In genomic region chr22:26169312-26170111, GRCh38 we compare ENCODE assay signal across 9 cellular contexts. TPM values are rescaled to one million over a fixed set of nuclear protein-coding genes. Genes with fewer than 3 reads are reported as not detected.
DNase-seq lines count a peak whose midpoint lies in the region; ATAC-seq and TF ChIP-seq lines count a peak whose summit lies in the region.
"Had no signal": no experiment of that assay in that cellular context is flagged by ENCODE, and none has a peak within 500 bp of the region (broad histone marks: within the 10 kb centered on the region; RNA-seq: fewer than 3 reads in every experiment).

Gene SEZ6L, plus strand, starts transcription at chr22:26169462. Its CDS starts 208 bp downstream, at chr22:26169670.

- H3K9me2 ChIP-seq in OCI-LY7 (ENCODE audit: insufficient read depth, low read length) = no peaks in the 10 kb centered on the region

- peak; percentile 39 to 84 (median 57) for ATAC-seq in heart right ventricle
- no peak for ATAC-seq in HG02571 (IDR thresholded peaks at IDR 0.05; ENCODE audit: unreplicated experiment)
- ATAC-seq in GM19324 (IDR thresholded peaks at IDR 0.05; ENCODE audit: low FRiP score, unreplicated experiment) = no peak

- H3K79me2 ChIP-seq in OCI-LY7 (ENCODE audit: insufficient read depth, low read depth, low read length) = no peaks in the 10 kb centered on the region

- H3K27ac ChIP-seq in heart right ventricle = peak within 1 kb of the TSS in 2 of 10 donors; percentile 4 to 26
- H3K27ac ChIP-seq in prostate gland = no peak within 1 kb of the TSS
- no peak within 1 kb of the TSS for H3K27ac ChIP-seq in OCI-LY7 (ENCODE audit: low read depth, low read length, poor library complexity, severe bottlenecking)

- intact Hi-C loops in heart right ventricle (cut with DNase I) = loop anchor here in 1 of 10 donors (10.0 kb wide), 1 partner anchor 165 kb away; no protein-coding TSS in a partner anchor
- intact Hi-C loops in prostate gland (cut with DNase I) = no loop called here
- intact Hi-C loops in OCI-LY7 (cut with micrococcal nuclease; ENCODE audit: unreplicated experiment) = no loop called here

- peak; percentile 9 for DNase-seq in GM12865 (ENCODE audit: low read depth)
- peak; percentile 18 for DNase-seq in NCI-H82 treated with DMSO at 0.1 percent for 48 hours (lab: John Stamatoyannopoulos, UW; ENCODE audit: unreplicated experiment)
- DNase-seq in heart right ventricle = peak; percentile 12 to 29
- no peak for DNase-seq in prostate gland (ENCODE audit: low spot score)
- no peak for DNase-seq in NCI-H2107 (lab: John Stamatoyannopoulos, UW)
- no peak for DNase-seq in OCI-LY7 (ENCODE audit: low spot score)

- H3K9me3 ChIP-seq in heart right ventricle (no peaks in the 10 kb centered on the region), prostate gland (no peaks in the 10 kb centered on the region), OCI-LY7 (ENCODE audit: low read length) (no peaks in the 10 kb centered on the region)

- H3K27me3 ChIP-seq in heart right ventricle (peaks cover 0 to 97% (median 83%) of the 10 kb centered on the region in 7 donors), prostate gland (replicated peaks; ENCODE audit: insufficient read depth) (peaks cover 16% of the 10 kb centered on the region)

- no peaks in the 10 kb centered on the region for H3K36me3 ChIP-seq in heart right ventricle
- H3K36me3 ChIP-seq in prostate gland = no peaks in the 10 kb centered on the region
- no peaks in the 10 kb centered on the region for H3K36me3 ChIP-seq in OCI-LY7 (ENCODE audit: insufficient read depth, low read length)

- POLR2A ChIA-PET in OCI-LY7 (lab: Charles Lee) = no interaction called here

- 1% methylated on average over 59 to 92 of the region's 92 CpGs for WGBS in heart right ventricle, 2 donors
- WGBS in prostate gland = 1% methylated on average over 70 of the region's 92 CpGs

- CTCF ChIA-PET in OCI-LY7 (lab: Charles Lee; ENCODE audit: unreplicated experiment) = no interaction called here

- H3K4me3 ChIP-seq in GM12865 (ENCODE audit: low read depth, low read length) (no peak within 1 kb of the TSS), heart right ventricle (peak within 1 kb of the TSS in 9 of 10 donors; percentile 41 to 57 (median 50)), prostate gland (peak within 1 kb of the TSS; percentile 30 to 41), OCI-LY7 (ENCODE audit: low read depth, low read length, poor library complexity, severe bottlenecking) (no peak within 1 kb of the TSS)

- H2AFZ ChIP-seq in OCI-LY7 (ENCODE audit: low read length) = no peak within 1 kb of the TSS

- H4K20me1 ChIP-seq in OCI-LY7 (ENCODE audit: insufficient read depth, low read length) = no peaks in the 10 kb centered on the region

- H3K4me1 ChIP-seq in heart right ventricle = peaks cover 0 to 17% (median 12%) of the 10 kb centered on the region in 9 donors
- no peaks in the 10 kb centered on the region for H3K4me1 ChIP-seq in prostate gland (replicated peaks)
- no peaks in the 10 kb centered on the region for H3K4me1 ChIP-seq in OCI-LY7 (ENCODE audit: insufficient read depth, low read length, poor library complexity, severe bottlenecking)

- TF ChIP-seq CTCF in GM12865 (IDR thresholded peaks at IDR 0.05; ENCODE audit: insufficient read depth, low read depth, low read length, missing control alignments) (no peak), heart right ventricle (IDR thresholded peaks at IDR 0.05) (no peak), prostate gland (IDR thresholded peaks at IDR 0.05) (no peak), OCI-LY7 (conservative IDR thresholded peaks at IDR 0.05; ENCODE audit: low read length) (no peak)

- no peak for TF ChIP-seq POLR2A in prostate gland (IDR thresholded peaks at IDR 0.05)

- H3K4me2 ChIP-seq in OCI-LY7 (ENCODE audit: low read length) = no peak within 1 kb of the TSS

- no TSS peak for BruUV-seq in OCI-LY7 (replicated peaks; lab: Mats Ljungman, UMichigan)

RNA-seq across cellular contexts. Expression of gene SEZ6L, which starts in this region (rescaled TPM):
- total RNA-seq in heart right ventricle (1 to 10 TPM in 2 of 10 donors, under 1 TPM in 8; 0.10 to 2.5 (median 0.34) TPM), prostate gland (under 1 TPM; 0.45 to 0.64 TPM), OCI-LY7 (2022) (not detected in 2 replicates)
- polyA plus RNA-seq in heart right ventricle = under 1 TPM; 0.01 to 0.07 TPM
- not detected in 2 replicates for total RNA-seq in OCI-LY7 (2014; rRNA removed; shearing (Covaris generic))
- total RNA-seq: pulmonary artery endothelial cell had no signal

Comparison
In these comparisons a context has a peak if more than half of its experiments do, and no peak if none do; other contexts are left out.
1. DNase-seq: peak in GM12865 (single experiment), NCI-H82 treated with DMSO at 0.1 percent for 48 hours (single experiment) and heart right ventricle (2 of 2); none in prostate gland (single experiment), NCI-H2107 (single experiment) and OCI-LY7 (single experiment).
2. H3K4me3 ChIP-seq: peak in heart right ventricle (9 of 10) and prostate gland (2 of 2); none in GM12865 (single experiment) and OCI-LY7 (single experiment).
3. ATAC-seq: peak in heart right ventricle (8 of 8); none in HG02571 (single experiment) and GM19324 (single experiment).